In genomic region chr19:6601542-6602052, GRCh38 we compare ENCODE assay signal across 9 cellular contexts. TPM values are rescaled to one million over a fixed set of nuclear protein-coding genes. Genes with fewer than 3 reads are reported as not detected.
DNase-seq lines count a peak whose midpoint lies in the region; ATAC-seq and TF ChIP-seq lines count a peak whose summit lies in the region.
"Not testable (repeated sequence)": the region's sequence is repeated elsewhere in the genome, so short reads cannot be mapped to it uniquely, and the experiment has no call there.
"Had no signal": no experiment of that assay in that cellular context is flagged by ENCODE, and none has a peak within 500 bp of the region (broad histone marks: within the 10 kb centered on the region; RNA-seq: fewer than 3 reads in every experiment).

No MANE protein-coding gene starts in this region.

- not testable (repeated sequence) for TF ChIP-seq CTCF in OCI-LY7 (conservative IDR thresholded peaks at IDR 0.05; ENCODE audit: low read length); right atrium auricular region (IDR thresholded peaks at IDR 0.05)

- not testable (repeated sequence) for H3K4me3 ChIP-seq in BLaER1, right atrium auricular region
- peak overlapping the region; percentile 74 for H3K4me3 ChIP-seq in OCI-LY7 (ENCODE audit: low read depth, low read length, poor library complexity, severe bottlenecking)

- peak overlapping the region; percentile 46 for H3K4me3 Mint-ChIP-seq in activated CD4-positive, alpha-beta memory T cell treated with anti-CD3 and anti-CD28 coated beads for 36 hours

- peak overlapping the region; percentile 25; the same call in 1 of the 2 replicates for H3K9ac ChIP-seq in BLaER1

- H3K36me3 ChIP-seq in BLaER1 (peaks cover 14% of the 10 kb centered on the region), OCI-LY7 (ENCODE audit: insufficient read depth, low read length) (peaks cover 10% of the 10 kb centered on the region)
- H3K36me3 ChIP-seq in right atrium auricular region, result not testable (repeated sequence)

- H2AFZ ChIP-seq in OCI-LY7 (ENCODE audit: low read length), result peak overlapping the region; percentile 49; the same call in 1 of the 2 replicates

- H3K27me3 Mint-ChIP-seq in activated CD4-positive, alpha-beta memory T cell treated with anti-CD3 and anti-CD28 coated beads for 36 hours, result not testable (repeated sequence)

- ATAC-seq in GM18498 (IDR thresholded peaks at IDR 0.05; ENCODE audit: unreplicated experiment) (peak; percentile 90), GM19467 (IDR thresholded peaks at IDR 0.05; ENCODE audit: unreplicated experiment) (peak; percentile 62), HG02798 (IDR thresholded peaks at IDR 0.05; ENCODE audit: poor library complexity, unreplicated experiment) (peak; percentile 72), HG03558 (IDR thresholded peaks at IDR 0.05; ENCODE audit: extremely low read depth, unreplicated experiment) (peak; percentile 44)

- H4K20me1 ChIP-seq in BLaER1; OCI-LY7 (ENCODE audit: insufficient read depth, low read length): not testable (repeated sequence)

- POLR2A ChIA-PET in OCI-LY7 (lab: Charles Lee), result interaction anchor here (0.6 to 2.4 kb wide), 8 partner anchors 10 to 101 kb away, joined by 3 to 11 read pairs (median 4); partner anchors contain the start of gene TNFSF9
- POLR2A ChIA-PET in activated CD4-positive, alpha-beta memory T cell treated with anti-CD3 and anti-CD28 coated beads for 36 hours (lab: Charles Lee), result interaction anchor here (0.6 to 0.7 kb wide), 2 partner anchors 12 to 32 kb away, joined by 3 read pairs; no protein-coding TSS in a partner anchor

- DNase-seq in OCI-LY7 (ENCODE audit: low spot score) (peak; percentile 91), right atrium auricular region (ENCODE audit: low spot score) (peak; percentile 18)
- peak; percentile 64 for DNase-seq in activated CD4-positive, alpha-beta memory T cell treated with anti-CD3 and anti-CD28 coated beads for 36 hours

- H3K27me3 ChIP-seq in BLaER1, right atrium auricular region: not testable (repeated sequence)

- H3K27ac ChIP-seq in BLaER1, right atrium auricular region: not testable (repeated sequence)
- H3K27ac ChIP-seq in OCI-LY7 (ENCODE audit: low read depth, low read length, poor library complexity, severe bottlenecking), result peak overlapping the region; percentile 92

- peak overlapping the region; percentile 51 for H3K27ac Mint-ChIP-seq in activated CD4-positive, alpha-beta memory T cell treated with anti-CD3 and anti-CD28 coated beads for 36 hours

- H3K4me2 ChIP-seq in BLaER1, result peak overlapping the region; percentile 79
- peak overlapping the region; percentile 85 for H3K4me2 ChIP-seq in OCI-LY7 (ENCODE audit: low read length)

- peaks cover 36% of the 10 kb centered on the region for H3K4me1 Mint-ChIP-seq in activated CD4-positive, alpha-beta memory T cell treated with anti-CD3 and anti-CD28 coated beads for 36 hours (ENCODE audit: low read depth)

- H3K4me1 ChIP-seq in BLaER1 (peaks cover 34% of the 10 kb centered on the region), OCI-LY7 (ENCODE audit: insufficient read depth, low read length, poor library complexity, severe bottlenecking) (peaks cover 70% of the 10 kb centered on the region)
- not testable (repeated sequence) for H3K4me1 ChIP-seq in right atrium auricular region

- not testable (repeated sequence) for H3K36me3 Mint-ChIP-seq in activated CD4-positive, alpha-beta memory T cell treated with anti-CD3 and anti-CD28 coated beads for 36 hours

- intact Hi-C loops in OCI-LY7 (cut with micrococcal nuclease; ENCODE audit: unreplicated experiment), result loop anchor here (5.0 kb wide), 2 partner anchors 136 to 139 kb away; partner anchors contain the start of genes CRB3, GPR108 and TRIP10
- intact Hi-C loops in activated CD4-positive, alpha-beta memory T cell treated with anti-CD3 and anti-CD28 coated beads for 36 hours (cut with micrococcal nuclease), result loop anchor here (1.0 kb wide), 1 partner anchor 12 kb away; no protein-coding TSS in a partner anchor

- not testable (repeated sequence) for BruUV-seq in OCI-LY7 (replicated peaks; lab: Mats Ljungman, UMichigan)

- H3K9me2 ChIP-seq in OCI-LY7 (ENCODE audit: insufficient read depth, low read length), result not testable (repeated sequence)

- H3K9me3 ChIP-seq in BLaER1, result peaks cover 14% of the 10 kb centered on the region
- H3K9me3 ChIP-seq in OCI-LY7 (ENCODE audit: low read length); right atrium auricular region: not testable (repeated sequence)

- not testable (repeated sequence) for H3K9me3 Mint-ChIP-seq in activated CD4-positive, alpha-beta memory T cell treated with anti-CD3 and anti-CD28 coated beads for 36 hours

- CTCF ChIA-PET in OCI-LY7 (lab: Charles Lee; ENCODE audit: unreplicated experiment), result not testable (repeated sequence)
- CTCF ChIA-PET in activated CD4-positive, alpha-beta memory T cell treated with anti-CD3 and anti-CD28 coated beads for 36 hours (lab: Charles Lee), result interaction anchor here (0.6 to 1.0 kb wide), 3 partner anchors 11 to 84 kb away, joined by 3 read pairs; no protein-coding TSS in a partner anchor

- peaks cover 55% of the 10 kb centered on the region for H3K79me2 ChIP-seq in OCI-LY7 (ENCODE audit: insufficient read depth, low read depth, low read length)

RNA-seq across cellular contexts. Expression of gene CD70, which starts 10.6 kb away (rescaled TPM):
- 111 and 165 TPM in 2 replicates for total RNA-seq in OCI-LY7 (2014; rRNA removed; shearing (Covaris generic))
- total RNA-seq in OCI-LY7 (2022) (80.5 and 88.2 TPM in 2 replicates), right atrium auricular region (not detected)
- 10 to 100 TPM in 1 of 2 experiments, 1 to 10 TPM in 1; 8.4 to 10.7 TPM for total RNA-seq in activated CD4-positive, alpha-beta memory T cell treated with anti-CD3 and anti-CD28 coated beads for 36 hours
- total RNA-seq: neural crest cell had no signal

Comparison
In these comparisons a context has a peak if more than half of its experiments do, and no peak if none do; other contexts are left out.
1. DNase-seq: peak in every context shown above with its lines; median percentile 91 in OCI-LY7; 64 in activated CD4-positive, alpha-beta memory T cell treated with anti-CD3 and anti-CD28 coated beads for 36 hours; 18 in right atrium auricular region.
2. RNA of gene CD70, which starts 10.6 kb away (total RNA-seq): 80.5 to 165 TPM in OCI-LY7 and 8.4 to 10.7 TPM in activated CD4-positive, alpha-beta memory T cell treated with anti-CD3 and anti-CD28 coated beads for 36 hours; not detected in right atrium auricular region; every median in the first group is over 4 times any median in the second.
3. Peak in every context shown above with its lines, with median percentiles within 50 percentile points of each other: ATAC-seq.